19 cellular contexts compared by ENCODE assay signal in the genomic region with DNA sequence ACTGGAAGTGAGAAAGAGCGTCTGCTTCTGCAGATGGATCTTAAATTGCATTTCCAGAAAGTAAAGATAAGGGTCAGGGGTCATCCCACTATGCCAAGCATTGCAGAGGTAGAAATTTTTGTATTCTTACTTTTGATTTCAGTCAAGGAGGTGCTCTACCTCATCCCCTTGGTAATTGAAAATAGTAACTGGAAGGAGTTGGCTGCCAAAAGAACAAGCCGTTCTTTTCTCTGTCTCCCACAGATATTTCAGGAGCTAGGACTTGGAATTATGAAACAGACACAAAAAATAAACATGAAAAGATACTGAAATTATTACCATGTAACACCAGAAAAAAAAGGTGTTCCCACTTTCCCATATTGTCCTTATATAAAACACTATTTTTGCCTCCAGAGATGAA.
"Had no signal": no experiment of that assay in that cellular context is flagged by ENCODE, and none has a peak within 500 bp of the region (broad histone marks: within the 10 kb centered on the region; RNA-seq: fewer than 3 reads in every experiment).

No MANE protein-coding gene starts in this region.

- H3K27ac ChIP-seq: breast epithelium, hepatocyte, neutrophil, pancreas, psoas muscle, right lobe of liver, thyroid gland had no signal

- DNase-seq: activated T-cell treated with anti-CD3 and anti-CD28 coated beads, Interleukin-2, amount 50 U/mL, for 1 hour; adrenal gland; cerebellar nuclear complex; effector CD4-positive, alpha-beta T cell; foreskin fibroblast; pancreas; psoas muscle; right lobe of liver; small intestine; stimulated activated CD4-positive, alpha-beta T cell treated with anti-CD3 and anti-CD28 coated beads, Interleukin-2, amount 100 ng/mL, for 24 hours; stimulated activated naive CD8-positive, alpha-beta T cell treated with anti-CD3 and anti-CD28 coated beads, Interleukin-15, amount 100 ng/mL, for 72 hours; T1000; thyroid gland had no signal

- H3K4me1 ChIP-seq: adrenal gland, breast epithelium, pancreas, psoas muscle, right lobe of liver, thyroid gland had no signal

- H3K9me3 ChIP-seq: adrenal gland, breast epithelium, neutrophil, pancreas, psoas muscle, right lobe of liver, thyroid gland had no signal

- H3K27me3 ChIP-seq: adrenal gland, breast epithelium, hepatocyte, neutrophil, pancreas, right lobe of liver, thyroid gland had no signal

- H3K4me3 ChIP-seq: adrenal gland, breast epithelium, hepatocyte, pancreas, psoas muscle, right lobe of liver, thyroid gland had no signal

- H3K36me3 ChIP-seq: neutrophil, pancreas, thyroid gland had no signal

- ATAC-seq: activated naive CD4-positive, alpha-beta T cell treated with anti-CD3 and anti-CD28 coated beads, Interleukin-2, amount 50 U/mL, for 72 hours; pancreas; psoas muscle; right lobe of liver; stimulated activated effector memory CD8-positive, alpha-beta T cell treated with anti-CD3 and anti-CD28 coated beads, Interleukin-12 subunit alpha, Interleukin-12 subunit beta, amount 100 ng/mL, for 72 hours; stimulated activated naive CD8-positive, alpha-beta T cell treated with anti-CD3 and anti-CD28 coated beads, Interleukin-15, amount 100 ng/mL, for 72 hours; WTC11 had no signal
